8 cellular contexts compared by ENCODE assay signal in genomic region chr6:11042750-11043551, GRCh38. TPM values are rescaled to one million over a fixed set of nuclear protein-coding genes. Genes with fewer than 3 reads are reported as not detected.
DNase-seq lines count a peak whose midpoint lies in the region; ATAC-seq and TF ChIP-seq lines count a peak whose summit lies in the region.

No MANE protein-coding gene starts in this region.

- peak overlapping the region; percentile 98 for H3K4me3 ChIP-seq in BLaER1
- H3K4me3 ChIP-seq in HFF-Myc (replicated peaks; ENCODE audit: low read depth, low read length), result peak overlapping the region; percentile 38
- peak overlapping the region; percentile 95 for H3K4me3 ChIP-seq in right cardiac atrium (ENCODE audit: low read length)
- peak overlapping the region; percentile 64 for H3K4me3 ChIP-seq in suprapubic skin

- H3K27ac Mint-ChIP-seq in activated B cell treated with CpG ODN at 0.5 μM for 24 hours, result no peak overlapping the region

- H3K9me3 ChIP-seq in BLaER1 (no peaks in the 10 kb centered on the region), right cardiac atrium (ENCODE audit: control insufficient read depth, low read length) (no peaks in the 10 kb centered on the region), suprapubic skin (no peaks in the 10 kb centered on the region)

- H3K36me3 ChIP-seq in BLaER1 (no peaks in the 10 kb centered on the region), suprapubic skin (no peaks in the 10 kb centered on the region)

- TF ChIP-seq CTCF in HFF-Myc (IDR thresholded peaks at IDR 0.05; ENCODE audit: low read depth, low read length, missing control alignments), result no peak
- TF ChIP-seq CTCF in activated B cell treated with CpG ODN at 0.5 μM for 24 hours (IDR thresholded peaks at IDR 0.05), result no peak
- TF ChIP-seq CTCF in suprapubic skin (IDR thresholded peaks at IDR 0.05), result no peak

- intact Hi-C loops in activated B cell treated with CpG ODN at 0.5 μM for 24 hours (cut with micrococcal nuclease) (loop anchor here (5.0 kb wide), 1 partner anchor 141 kb away; no protein-coding TSS in a partner anchor), right cardiac atrium (cut with DNase I) (no loop called here)

- H3K27me3 ChIP-seq in BLaER1 (no peaks in the 10 kb centered on the region), right cardiac atrium (ENCODE audit: control insufficient read depth, insufficient read depth) (no peaks in the 10 kb centered on the region), suprapubic skin (peaks cover 89% of the 10 kb centered on the region)

- CTCF ChIA-PET in activated B cell treated with CpG ODN at 0.5 μM for 24 hours (lab: Charles Lee), result no interaction called here

- peaks cover 14% of the 10 kb centered on the region for H3K4me1 Mint-ChIP-seq in activated B cell treated with CpG ODN at 0.5 μM for 24 hours

- no peak for TF ChIP-seq POLR2A in suprapubic skin (IDR thresholded peaks at IDR 0.05)

- WGBS in right cardiac atrium, result 21% methylated on average over 17 of the region's 17 CpGs
- 43% methylated on average over 10 of the region's 17 CpGs for WGBS in suprapubic skin

- peak; percentile 4 for ATAC-seq in activated B cell treated with CpG ODN at 0.5 μM for 24 hours (ENCODE audit: low read depth)
- ATAC-seq in right cardiac atrium, result peak in 1 of 2 donors; percentile 33
- no peak for ATAC-seq in HG03097 (IDR thresholded peaks at IDR 0.05; ENCODE audit: low FRiP score, unreplicated experiment)
- ATAC-seq in GM18867 (IDR thresholded peaks at IDR 0.05; ENCODE audit: unreplicated experiment), result no peak

- peak overlapping the region; percentile 28 for H3K4me3 Mint-ChIP-seq in activated B cell treated with CpG ODN at 0.5 μM for 24 hours

- no peak for DNase-seq in HFF-Myc (ENCODE audit: extremely low read depth, low read depth)
- DNase-seq in activated B cell treated with CpG ODN at 0.5 μM for 24 hours, result no peak
- no peak for DNase-seq in right cardiac atrium
- no peak for DNase-seq in suprapubic skin (ENCODE audit: low spot score in 2 of 2)
- no peak for DNase-seq in stimulated activated CD4-positive, alpha-beta T cell treated with anti-CD3 and anti-CD28 coated beads, Interleukin-4, amount 100 ng/mL, for 4 hours

- H3K9ac ChIP-seq in BLaER1, result peak overlapping the region; percentile 90

- peaks cover 36% of the 10 kb centered on the region for H3K27me3 Mint-ChIP-seq in activated B cell treated with CpG ODN at 0.5 μM for 24 hours

- H4K20me1 ChIP-seq in BLaER1, result peaks cover 30% of the 10 kb centered on the region

- H3K4me1 ChIP-seq in BLaER1, result peaks cover 37% of the 10 kb centered on the region
- H3K4me1 ChIP-seq in right cardiac atrium (ENCODE audit: control insufficient read depth, insufficient read depth, low read length), result no peaks in the 10 kb centered on the region
- H3K4me1 ChIP-seq in suprapubic skin, result peaks cover 19% of the 10 kb centered on the region

- H3K36me3 Mint-ChIP-seq in activated B cell treated with CpG ODN at 0.5 μM for 24 hours (ENCODE audit: low read depth), result no peaks in the 10 kb centered on the region

- POLR2A ChIA-PET in activated B cell treated with CpG ODN at 0.5 μM for 24 hours (lab: Charles Lee), result interaction anchor here (0.6 to 0.7 kb wide), 3 partner anchors 154 to 962 kb away, joined by 3 to 4 read pairs (median 4); no protein-coding TSS in a partner anchor

- H3K9me3 Mint-ChIP-seq in activated B cell treated with CpG ODN at 0.5 μM for 24 hours, result no peaks in the 10 kb centered on the region

- H3K27ac ChIP-seq in BLaER1 (peak overlapping the region; percentile 90), right cardiac atrium (ENCODE audit: low read length) (no peak overlapping the region), suprapubic skin (no peak overlapping the region)

- no peak for TF ChIP-seq EP300 in suprapubic skin (IDR thresholded peaks at IDR 0.05)

- H3K4me2 ChIP-seq in BLaER1, result peak overlapping the region; percentile 85

RNA-seq across cellular contexts. Expression of gene ELOVL2, which starts 1.2 kb away (rescaled TPM):
- total RNA-seq in activated B cell treated with CpG ODN at 0.5 μM for 24 hours (not detected in 2 replicates), right cardiac atrium (1 to 10 TPM in 2 of 4 donors, under 1 TPM in 2; 0.61 to 1.3 (median 0.97) TPM), suprapubic skin (under 1 TPM in 3 of 4 donors, not detected in 1; 0.17 to 0.19 (median 0.18) TPM)
- polyA plus RNA-seq in right cardiac atrium, result 1.4 TPM

RNA-seq across cellular contexts. Expression of gene SMIM13, which starts 50.7 kb away (rescaled TPM):
- 5.8 and 5.9 TPM in 2 replicates for total RNA-seq in activated B cell treated with CpG ODN at 0.5 μM for 24 hours
- 10 to 100 TPM; 10.7 to 14.5 (median 13.5) TPM for total RNA-seq in right cardiac atrium
- 8.1 TPM for polyA plus RNA-seq in right cardiac atrium
- total RNA-seq in suprapubic skin, result 10 to 100 TPM in 3 of 4 donors, 1 to 10 TPM in 1; 9.3 to 15.6 (median 10.7) TPM

Comparison
In these comparisons a context has a peak if more than half of its experiments do, and no peak if none do; other contexts are left out.
1. H3K4me3 ChIP-seq: peak in every context shown above with its lines; median percentile 98 in BLaER1; 95 in right cardiac atrium; 64 in suprapubic skin; 38 in HFF-Myc.